Comparison of ENCODE assay signal across 12 cellular contexts in genomic region chr6:82711992-82712788, GRCh38.
A peak's percentile ranks its signal among the peaks of the same experiment; 100 is the strongest.
DNase-seq lines count a peak whose midpoint lies in the region; ATAC-seq and TF ChIP-seq lines count a peak whose summit lies in the region.
"Had no signal": no experiment of that assay in that cellular context is flagged by ENCODE, and none has a peak within 500 bp of the region (broad histone marks: within the 10 kb centered on the region; RNA-seq: fewer than 3 reads in every experiment).

No MANE protein-coding gene starts in this region.

- no peak overlapping the region for H3K27ac ChIP-seq in heart right ventricle

- no peak overlapping the region for H3K4me3 ChIP-seq in astrocyte of the spinal cord (ENCODE audit: low read depth, low read length)
- H3K4me3 ChIP-seq in heart right ventricle = no peak overlapping the region
- no peak overlapping the region for H3K4me3 ChIP-seq in skeletal muscle cell (ENCODE audit: low read depth, low read length)

- in situ Hi-C loops in astrocyte of the spinal cord (cut with HindIII; ENCODE audit: low sequenced_read_pairs) = no loop called here

- intact Hi-C loops in heart right ventricle (cut with DNase I) = loop anchor here in 2 of 10 donors (5.0 to 10.0 kb wide), 2 partner anchors 437 to 440 kb away; no protein-coding TSS in a partner anchor

- DNase-seq in H4 (ENCODE audit: low spot score) (peak; percentile 21), astrocyte of the spinal cord (ENCODE audit: low read depth, low spot score) (peak; percentile 18), heart right ventricle (peak in 1 of 2 donors; percentile 4), skeletal muscle cell (ENCODE audit: low read depth) (peak; percentile 17), iPS-NIHi7 (ENCODE audit: extremely low spot score) (no peak), RKO (ENCODE audit: low spot score) (no peak), NOMO-1 treated with dmso at 0.1 percent for 144 hours (lab: John Stamatoyannopoulos, UW; ENCODE audit: unreplicated experiment) (no peak), NCI-H1436 treated with DMSO at 0.1 percent for 48 hours (lab: John Stamatoyannopoulos, UW) (no peak)
- DNase-seq: NCI-H2227 treated with DMSO at 0.1 percent for 48 hours; RPMI8226; stimulated activated CD4-positive, alpha-beta T cell treated with anti-CD3 and anti-CD28 coated beads, Interleukin-1b, Interleukin-23, amount 100 ng/mL, for 48 hours; stimulated activated naive B cell treated with anti-CD40 and anti-IgM and Interleukin-4, amounts not matched to agents 10 μg/mL and 1 μg/mL and 100 μg/mL, for 72 hours had no signal

- no peaks in the 10 kb centered on the region for H3K27me3 ChIP-seq in heart right ventricle

- H3K4me1 ChIP-seq in heart right ventricle = peaks cover 0 to 13% (median 0%) of the 10 kb centered on the region in 9 donors

- 51 to 52% methylated on average over 4 of the region's 4 CpGs for WGBS in heart right ventricle, 2 donors

- no peaks in the 10 kb centered on the region for H3K36me3 ChIP-seq in heart right ventricle

- TF ChIP-seq CTCF in astrocyte of the spinal cord (IDR thresholded peaks at IDR 0.05; ENCODE audit: low read depth, low read length) (no peak), heart right ventricle (IDR thresholded peaks at IDR 0.05) (no peak)

- H3K9me3 ChIP-seq in heart right ventricle = peaks cover 0 to 10% (median 0%) of the 10 kb centered on the region in 11 donors

- ATAC-seq in heart right ventricle = peak in 5 of 8 donors; percentile 18 to 56 (median 35)
- ATAC-seq: stimulated activated naive B cell treated with anti-CD40 and anti-IgM and Interleukin-4, amounts not matched to agents 10 μg/mL and 1 μg/mL and 100 μg/mL, for 72 hours had no signal

Comparison
In these comparisons a context has a peak if more than half of its experiments do, and no peak if none do; other contexts are left out.
1. DNase-seq: peak in H4 (single experiment), astrocyte of the spinal cord (single experiment) and skeletal muscle cell (single experiment); none in iPS-NIHi7 (single experiment), RKO (single experiment), NOMO-1 treated with dmso at 0.1 percent for 144 hours (single experiment) and NCI-H1436 treated with DMSO at 0.1 percent for 48 hours (single experiment).